Comparison of ENCODE assay signal across 12 cellular contexts in genomic region chr12:121989951-121990647, GRCh38.
"Had no signal": no experiment of that assay in that cellular context is flagged by ENCODE, and none has a peak within 500 bp of the region (broad histone marks: within the 10 kb centered on the region; RNA-seq: fewer than 3 reads in every experiment).

No MANE protein-coding gene starts in this region.

- H3K4me3 ChIP-seq: sigmoid colon, spleen, thyroid gland had no signal

- H3K4me3 Mint-ChIP-seq: activated naive CD4-positive, alpha-beta T cell treated with anti-CD3 and anti-CD28 coated beads for 36 hours; T-helper 2 cell treated with Interferon-gamma antibody and Interleukin-4, amounts not matched to agents 5 μg/mL and 100 μg/mL, for 36 hours had no signal

- DNase-seq: activated naive CD4-positive, alpha-beta T cell treated with anti-CD3 and anti-CD28 coated beads for 36 hours; head of caudate nucleus; sigmoid colon; spleen; thyroid gland had no signal

- H3K27ac Mint-ChIP-seq: activated naive CD4-positive, alpha-beta T cell treated with anti-CD3 and anti-CD28 coated beads for 36 hours; activated T-helper 2 cell treated with anti-CD3 and anti-CD28 coated beads, Interferon-gamma antibody, Interleukin-2, Interleukin-4, amounts not matched to agents 10 μg/mL and 5 μg/mL and 100 μg/mL, durations not matched to agents 14 hours and 24 hours and 36 hours; T-helper 2 cell treated with Interferon-gamma antibody and Interleukin-4, amounts not matched to agents 5 μg/mL and 100 μg/mL, for 36 hours had no signal

- H3K4me1 ChIP-seq: sigmoid colon had no signal

- H3K27ac ChIP-seq: sigmoid colon, spleen, thyroid gland had no signal

- H3K36me3 ChIP-seq: sigmoid colon, spleen, thyroid gland had no signal

- H3K9me3 Mint-ChIP-seq: activated naive CD4-positive, alpha-beta T cell treated with anti-CD3 and anti-CD28 coated beads for 36 hours; activated T-helper 2 cell treated with anti-CD3 and anti-CD28 coated beads, Interferon-gamma antibody, Interleukin-2, Interleukin-4, amounts not matched to agents 10 μg/mL and 5 μg/mL and 100 μg/mL, durations not matched to agents 14 hours and 24 hours and 36 hours; nephron; T-helper 2 cell treated with Interferon-gamma antibody and Interleukin-4, amounts not matched to agents 5 μg/mL and 100 μg/mL, for 36 hours had no signal

- FAIRE-seq: astrocyte, bronchial epithelial cell, frontal cortex, urothelium cell line had no signal

- H3K9me3 ChIP-seq: sigmoid colon, spleen, thyroid gland had no signal

- H3K27me3 ChIP-seq: sigmoid colon, spleen, thyroid gland had no signal
